ENCODE assay signal across 15 cellular contexts in genomic region chr7:78420001-78420400, GRCh38.
DNase-seq lines count a peak whose midpoint lies in the region; ATAC-seq lines count a peak whose summit lies in the region.
"Had no signal": no experiment of that assay in that cellular context is flagged by ENCODE, and none has a peak within 500 bp of the region (broad histone marks: within the 10 kb centered on the region; RNA-seq: fewer than 3 reads in every experiment).

No MANE protein-coding gene starts in this region.

- ATAC-seq in GM21515 (IDR thresholded peaks at IDR 0.05; ENCODE audit: unreplicated experiment): no peak

- peak; percentile 45 for DNase-seq in G401 (ENCODE audit: low spot score)
- peak; percentile 66 for DNase-seq in NCI-H524 treated with DMSO at 0.1 percent for 48 hours (lab: John Stamatoyannopoulos, UW)
- DNase-seq in cerebellum (ENCODE audit: low spot score): peak; percentile 2
- DNase-seq in middle frontal gyrus (ENCODE audit: extremely low spot score, low spot score): peak; percentile 15
- DNase-seq in activated CD8-positive, alpha-beta memory T cell treated with anti-CD3 and anti-CD28 coated beads, Interleukin-2, amount 50 U/mL, for 48 hours: no peak
- DNase-seq in stimulated activated CD4-positive, alpha-beta T cell treated with anti-CD3 and anti-CD28 coated beads, Interleukin-2, amount 100 ng/mL, for 24 hours: no peak
- DNase-seq: AML-193, COR-L47, DMS53, NCI-H1436, NCI-H2029, NCI-H510A, RPMI8226, SIG-M5 had no signal

- in situ Hi-C loops in G401 (cut with HindIII; ENCODE audit: low sequenced_read_pairs): no loop called here

Comparison
In these comparisons a context has a peak if more than half of its experiments do, and no peak if none do; other contexts are left out.
1. DNase-seq: peak in G401 (single experiment), NCI-H524 treated with DMSO at 0.1 percent for 48 hours (single experiment), cerebellum (single experiment) and middle frontal gyrus (single experiment); none in activated CD8-positive, alpha-beta memory T cell treated with anti-CD3 and anti-CD28 coated beads, Interleukin-2, amount 50 U/mL, for 48 hours (single experiment) and stimulated activated CD4-positive, alpha-beta T cell treated with anti-CD3 and anti-CD28 coated beads, Interleukin-2, amount 100 ng/mL, for 24 hours (0 of 2).